In genomic region chr15:50353999-50354837, GRCh38 we compare ENCODE assay signal across 8 cellular contexts. TPM values are rescaled to one million over a fixed set of nuclear protein-coding genes. Genes with fewer than 3 reads are reported as not detected.
A peak's percentile ranks its signal among the peaks of the same experiment; 100 is the strongest.
DNase-seq lines count a peak whose midpoint lies in the region; ATAC-seq and TF ChIP-seq lines count a peak whose summit lies in the region.

No MANE protein-coding gene starts in this region.

- H3K27me3 Mint-ChIP-seq in progenitor cell of endocrine pancreas: no peaks in the 10 kb centered on the region

- DNase-seq in Caki2 (ENCODE audit: low read depth): peak; percentile 68
- peak; percentile 47 for DNase-seq in GM20000 (ENCODE audit: low spot score)
- DNase-seq in HUDEP-2 (lab: John Stamatoyannopoulos, UW; ENCODE audit: unreplicated experiment in 76 of 76): peak in 42 of 76 experiments; percentile 3 to 62 (median 34)
- DNase-seq in SKM-1 treated with dmso at 0.1 percent for 144 hours (lab: John Stamatoyannopoulos, UW; ENCODE audit: unreplicated experiment): peak; percentile 47
- peak; percentile 56 to 84 (median 64) for DNase-seq in adrenal gland
- DNase-seq in left cardiac atrium: peak; percentile 51
- DNase-seq in progenitor cell of endocrine pancreas (ENCODE audit: low spot score, unreplicated experiment): peak; percentile 43
- peak; percentile 59 for DNase-seq in ureter (ENCODE audit: low spot score)

- peak overlapping the region; percentile 96 to 99 (median 98) for H3K27ac ChIP-seq in adrenal gland

- WGBS in adrenal gland, 4 donors: 0 to 2% (median 0%) methylated on average over 11 to 77 of the region's 77 CpGs

- peaks cover 17% of the 10 kb centered on the region for H3K36me3 Mint-ChIP-seq in progenitor cell of endocrine pancreas (ENCODE audit: insufficient read depth)

- no peaks in the 10 kb centered on the region for H3K9me3 ChIP-seq in adrenal gland (replicated peaks in 1 of 3)

- H3K36me3 ChIP-seq in adrenal gland (replicated peaks in 1 of 2): no peaks in the 10 kb centered on the region

- H3K9me3 Mint-ChIP-seq in progenitor cell of endocrine pancreas (ENCODE audit: low read depth): no peaks in the 10 kb centered on the region

- peak overlapping the region; percentile 95 for H3K4me3 Mint-ChIP-seq in progenitor cell of endocrine pancreas (ENCODE audit: low read depth)

- in situ Hi-C loops in Caki2 (cut with HindIII; ENCODE audit: low pct_unique_long_range_greater_than_20kb, low sequenced_read_pairs): no loop called here

- peaks cover 35% of the 10 kb centered on the region for H3K4me1 Mint-ChIP-seq in progenitor cell of endocrine pancreas (ENCODE audit: low read depth)

- intact Hi-C loops in adrenal gland (cut with DNase I): no loop called here
- intact Hi-C loops in left cardiac atrium (cut with DNase I): no loop called here

- peaks cover 19 to 62% of the 10 kb centered on the region in 2 donors for H3K4me1 ChIP-seq in adrenal gland (replicated peaks in 1 of 2)

- ATAC-seq in left cardiac atrium: peak; percentile 53 to 56

- peak overlapping the region; percentile 69 to 96 (median 86) for H3K4me3 ChIP-seq in adrenal gland

- peak overlapping the region; percentile 100 for H3K27ac Mint-ChIP-seq in progenitor cell of endocrine pancreas

- TF ChIP-seq CTCF in GM20000 (IDR thresholded peaks at IDR 0.05; ENCODE audit: extremely low read depth, missing control alignments) (no peak), adrenal gland (IDR thresholded peaks at IDR 0.05) (no peak), progenitor cell of endocrine pancreas (IDR thresholded peaks at IDR 0.05; ENCODE audit: unreplicated experiment) (no peak)

- TF ChIP-seq POLR2A in adrenal gland (IDR thresholded peaks at IDR 0.05): peak in 1 of 2 donors; percentile 82

- H3K27me3 ChIP-seq in adrenal gland: no peaks in the 10 kb centered on the region

RNA-seq across cellular contexts. Expression of gene GABPB1, which starts 0.8 kb away (rescaled TPM):
- total RNA-seq in Caki2 (2014; rRNA removed; shearing (Covaris generic); ENCODE audit: low replicate concordance): 26.9 and 56.7 TPM in 2 replicates
- total RNA-seq in adrenal gland (10 to 100 TPM; 12.6 to 23.0 (median 14.7) TPM), left cardiac atrium (10 to 100 TPM in 1 of 2 donors, 1 to 10 TPM in 1; 9.7 to 11.5 TPM), progenitor cell of endocrine pancreas (34.6 and 41.7 TPM in 2 replicates), ureter (21.3 TPM)
- 10 to 100 TPM in 1 of 3 donors, 1 to 10 TPM in 2; 3.7 to 23.4 (median 7.2) TPM for polyA plus RNA-seq in adrenal gland

Comparison
In these comparisons a context has a peak if more than half of its experiments do, and no peak if none do; other contexts are left out.
1. Peak in every context shown above with its lines: DNase-seq, ATAC-seq, H3K4me3 ChIP-seq and H3K27ac ChIP-seq.